In the genomic region with DNA sequence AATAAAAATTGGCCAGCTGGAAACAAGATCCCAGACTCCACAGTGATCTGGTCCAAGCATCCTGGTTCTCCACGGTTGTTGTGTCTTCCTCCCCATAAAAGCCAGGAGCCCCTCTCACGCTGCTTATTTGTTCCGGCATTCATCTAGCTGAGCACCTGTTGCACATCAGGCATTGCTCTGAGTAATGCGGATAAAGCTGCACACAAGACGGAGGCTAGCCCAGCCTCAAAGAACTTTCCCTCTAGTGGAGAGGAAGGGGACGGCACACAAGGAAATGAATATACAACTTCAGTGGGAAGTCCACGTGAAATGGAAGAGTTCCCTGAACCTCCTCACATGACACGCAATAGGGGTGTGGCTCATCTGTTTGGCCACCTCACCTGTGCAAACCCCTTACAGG, we compare ENCODE assay signal across 10 cellular contexts. TPM values are rescaled to one million over a fixed set of nuclear protein-coding genes. Genes with fewer than 3 reads are reported as not detected.
DNase-seq lines count a peak whose midpoint lies in the region; ATAC-seq, FAIRE-seq and TF ChIP-seq lines count a peak whose summit lies in the region.
"Had no signal": no experiment of that assay in that cellular context is flagged by ENCODE, and none has a peak within 500 bp of the region (broad histone marks: within the 10 kb centered on the region; RNA-seq: fewer than 3 reads in every experiment).

No MANE protein-coding gene starts in this region.

- WGBS in heart left ventricle, 4 donors, result 79 to 84% (median 80%) methylated on average over 7 to 8 of the region's 8 CpGs

- intact Hi-C loops in heart left ventricle (cut with DNase I), result loop anchor here in 1 of 10 donors (10.0 kb wide), 1 partner anchor 986 kb away; no protein-coding TSS in a partner anchor
- intact Hi-C loops in Right ventricle myocardium superior (cut with DNase I), result no loop called here
- intact Hi-C loops in upper lobe of right lung (cut with DNase I), result no loop called here
- intact Hi-C loops in kidney (cut with DNase I), result no loop called here

- H3K27me3 ChIP-seq in heart left ventricle (no peaks in the 10 kb centered on the region), upper lobe of right lung (no peaks in the 10 kb centered on the region)
- H3K27me3 ChIP-seq: suprapubic skin had no signal

- H3K9ac ChIP-seq in kidney (ENCODE audit: low read length in 2 of 2), result no peak overlapping the region

- H3K36me3 ChIP-seq in heart left ventricle (no peaks in the 10 kb centered on the region), upper lobe of right lung (no peaks in the 10 kb centered on the region), kidney (ENCODE audit: control insufficient read depth in 1 of 2, insufficient read depth in 2 of 2, low read length in 2 of 2) (no peaks in the 10 kb centered on the region)
- H3K36me3 ChIP-seq: suprapubic skin had no signal

- peaks cover 0 to 9% (median 0%) of the 10 kb centered on the region in 12 donors for H3K4me1 ChIP-seq in heart left ventricle
- H3K4me1 ChIP-seq in upper lobe of right lung, result peaks cover 5% of the 10 kb centered on the region
- H3K4me1 ChIP-seq in kidney (ENCODE audit: control insufficient read depth in 1 of 2, insufficient read depth in 1 of 2, low read depth in 1 of 2, low read length in 2 of 2), result no peaks in the 10 kb centered on the region

- no peak overlapping the region for H3K4me3 ChIP-seq in heart left ventricle
- H3K4me3 ChIP-seq in fibroblast of pulmonary artery (replicated peaks; ENCODE audit: low read depth, low read length), result no peak overlapping the region
- no peak overlapping the region for H3K4me3 ChIP-seq in upper lobe of right lung
- no peak overlapping the region for H3K4me3 ChIP-seq in kidney (ENCODE audit: low read length in 2 of 2)
- H3K4me3 ChIP-seq: skin epidermis, suprapubic skin had no signal

- ATAC-seq in heart left ventricle (no peak), Right ventricle myocardium superior (ENCODE audit: poor library complexity) (no peak), upper lobe of right lung (peak; percentile 21), HG02571 (IDR thresholded peaks at IDR 0.05; ENCODE audit: unreplicated experiment) (no peak)

- DNase-seq in heart left ventricle, result no peak
- no peak for DNase-seq in Right ventricle myocardium superior
- DNase-seq in RKO (ENCODE audit: low spot score), result peak; percentile 58
- peak; percentile 33 for DNase-seq in fibroblast of pulmonary artery (ENCODE audit: low read depth)
- DNase-seq in upper lobe of right lung, result no peak
- DNase-seq in NCI-H187 (lab: John Stamatoyannopoulos, UW), result no peak
- no peak for DNase-seq in kidney

- H3K27ac ChIP-seq in heart left ventricle (no peak overlapping the region), upper lobe of right lung (no peak overlapping the region), kidney (ENCODE audit: low read depth in 2 of 2, low read length in 2 of 2) (no peak overlapping the region)
- H3K27ac ChIP-seq: skin epidermis, suprapubic skin had no signal

- H3K9me3 ChIP-seq in heart left ventricle, result no peaks in the 10 kb centered on the region
- H3K9me3 ChIP-seq in upper lobe of right lung, result no peaks in the 10 kb centered on the region
- H3K9me3 ChIP-seq in kidney (ENCODE audit: control insufficient read depth in 1 of 2, low read length in 2 of 2), result no peaks in the 10 kb centered on the region
- H3K9me3 ChIP-seq: suprapubic skin had no signal

- FAIRE-seq in kidney (lab: Jason Lieb, UNC), result no peak

- no peak for TF ChIP-seq POLR2A in heart left ventricle (IDR thresholded peaks at IDR 0.05)

- TF ChIP-seq CTCF in heart left ventricle (IDR thresholded peaks at IDR 0.05), result peak in 7 of 12 donors; percentile 15 to 42 (median 30)
- peak; percentile 55 for TF ChIP-seq CTCF in fibroblast of pulmonary artery (IDR thresholded peaks at IDR 0.05; ENCODE audit: low read length, missing control alignments)
- peak; percentile 39 for TF ChIP-seq CTCF in upper lobe of right lung (IDR thresholded peaks at IDR 0.05)
- TF ChIP-seq CTCF in kidney (IDR thresholded peaks at IDR 0.05; ENCODE audit: borderline replicate concordance, extremely low read depth, insufficient read depth), result no peak

RNA-seq across cellular contexts. Expression of a gene that starts 30.3 kb away (rescaled TPM):
- total RNA-seq in heart left ventricle (10 to 100 TPM in 3 of 9 donors, 1 to 10 TPM in 6; 4.2 to 13.8 (median 9.1) TPM), Right ventricle myocardium superior (6.6 TPM), upper lobe of right lung (16.2 TPM), kidney (17.6 TPM)
- polyA plus RNA-seq in heart left ventricle (10 to 100 TPM in 1 of 2 donors, 1 to 10 TPM in 1; 5.7 to 20.1 TPM), kidney (ENCODE audit: insufficient read depth, low read depth, low replicate concordance) (21.4 TPM)

RNA-seq across cellular contexts. Expression of a gene that starts 41.7 kb away (rescaled TPM):
- total RNA-seq in heart left ventricle (10 to 100 TPM; 16.5 to 34.6 (median 27.9) TPM), Right ventricle myocardium superior (16.6 TPM), upper lobe of right lung (12.5 TPM), kidney (14.1 TPM)
- polyA plus RNA-seq in heart left ventricle (10 to 100 TPM in 1 of 2 donors, 1 to 10 TPM in 1; 8.6 to 15.2 TPM), kidney (ENCODE audit: insufficient read depth, low read depth, low replicate concordance) (7.7 TPM)

Comparison
In these comparisons a context has a peak if more than half of its experiments do, and no peak if none do; other contexts are left out.
1. DNase-seq: peak in RKO (single experiment) and fibroblast of pulmonary artery (single experiment); none in heart left ventricle (0 of 5), Right ventricle myocardium superior (single experiment), upper lobe of right lung (single experiment), NCI-H187 (0 of 2) and kidney (single experiment).